ENCODE assay signal across 11 cellular contexts in the genomic region with DNA sequence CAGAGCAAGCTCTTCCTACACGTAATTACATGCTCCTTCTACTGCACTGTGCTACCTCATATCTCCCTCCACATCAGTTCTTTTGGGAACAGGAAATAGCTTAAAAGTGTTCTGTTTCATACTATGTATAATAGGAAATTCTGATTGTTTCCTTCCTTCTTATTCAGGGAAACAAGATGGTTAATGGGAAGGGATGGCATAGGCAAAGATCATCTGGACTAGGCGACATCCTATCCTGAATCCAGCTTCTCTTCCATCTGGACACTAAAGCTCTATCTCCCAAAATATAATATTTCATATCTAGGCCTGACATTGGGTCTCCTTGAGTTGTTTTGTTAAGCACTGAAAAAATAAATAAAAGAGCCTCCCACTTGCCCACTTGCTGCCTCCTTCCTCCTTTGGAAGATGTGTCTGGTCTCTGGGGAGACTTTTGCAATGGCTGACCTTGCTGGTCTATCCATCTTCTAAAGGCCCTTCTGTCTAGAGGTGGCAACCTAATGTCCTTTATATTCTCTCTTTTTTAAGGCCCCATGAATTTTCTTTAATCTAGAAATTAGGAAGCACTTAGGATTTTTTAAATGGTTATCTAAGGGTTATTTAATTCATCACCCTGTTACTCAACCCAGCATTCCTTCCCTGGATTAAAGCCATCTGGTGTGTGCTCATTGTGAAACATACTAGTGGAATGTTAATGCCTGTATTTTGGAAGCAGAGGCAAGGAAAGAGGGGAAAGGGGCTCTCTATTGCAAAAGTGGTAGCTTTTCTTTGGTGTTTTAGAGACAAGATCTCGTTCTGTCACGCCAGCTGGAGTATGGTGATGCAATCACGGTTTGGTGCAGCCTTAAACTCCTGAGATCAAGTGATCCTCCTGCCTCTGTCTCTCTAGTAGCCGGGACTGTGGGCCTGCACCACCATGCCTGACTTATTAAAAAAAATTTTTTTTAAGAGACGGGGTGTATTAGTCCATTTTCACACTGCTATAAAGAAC. TPM values are rescaled to one million over a fixed set of nuclear protein-coding genes. Genes with fewer than 3 reads are reported as not detected.
DNase-seq lines count a peak whose midpoint lies in the region; ATAC-seq, FAIRE-seq and TF ChIP-seq lines count a peak whose summit lies in the region.
"Had no signal": no experiment of that assay in that cellular context is flagged by ENCODE, and none has a peak within 500 bp of the region (broad histone marks: within the 10 kb centered on the region; RNA-seq: fewer than 3 reads in every experiment).

No MANE protein-coding gene starts in this region.

- intact Hi-C loops in pancreas (cut with DNase I): no loop called here

- FAIRE-seq in pancreas (lab: Jason Lieb, UNC): peak; percentile 56

- peak; percentile 83 for DNase-seq in Daoy (ENCODE audit: low read depth)
- no peak for DNase-seq in RWPE2 (ENCODE audit: low spot score)
- DNase-seq in fibroblast of the conjunctiva (ENCODE audit: low read depth): peak; percentile 90
- peak in 1 of 6 donors; percentile 17 for DNase-seq in pancreas
- DNase-seq in NAMALWA (ENCODE audit: low spot score): no peak
- DNase-seq in KBM-7: no peak
- DNase-seq in 8988T: no peak
- DNase-seq: DND-41, natural killer cell, testis had no signal

- in situ Hi-C loops in KBM-7 (cut with MboI; ENCODE audit: low pct_unique_long_range_greater_than_20kb, low sequenced_read_pairs): no loop called here

- H3K36me3 ChIP-seq in RWPE2 (ENCODE audit: low read depth) (peaks cover 17% of the 10 kb centered on the region), pancreas (no peaks in the 10 kb centered on the region)

- H3K27me3 ChIP-seq in RWPE2 (ENCODE audit: insufficient read depth, poor library complexity, severe bottlenecking) (no peaks in the 10 kb centered on the region), pancreas (no peaks in the 10 kb centered on the region)
- H3K27me3 ChIP-seq: testis had no signal

- H3K4me1 ChIP-seq in RWPE2 (ENCODE audit: insufficient read depth, poor library complexity, severe bottlenecking) (peaks cover 31% of the 10 kb centered on the region), pancreas (no peaks in the 10 kb centered on the region)

- ATAC-seq in RWPE2 (ENCODE audit: low read depth): peak; percentile 69
- peak; percentile 48 to 79 (median 60) for ATAC-seq in pancreas
- ATAC-seq in HG03097 (IDR thresholded peaks at IDR 0.05; ENCODE audit: low FRiP score, unreplicated experiment): no peak
- ATAC-seq: natural killer cell had no signal

- H3K9me3 ChIP-seq in RWPE2 (ENCODE audit: severe bottlenecking) (no peaks in the 10 kb centered on the region), pancreas (no peaks in the 10 kb centered on the region)
- H3K9me3 ChIP-seq: testis had no signal

- H3K4me3 ChIP-seq in RWPE2 (ENCODE audit: severe bottlenecking) (no peak overlapping the region), pancreas (no peak overlapping the region)
- H3K4me3 ChIP-seq: testis had no signal

- TF ChIP-seq CTCF in RWPE2 (IDR thresholded peaks at IDR 0.05; ENCODE audit: poor library complexity, severe bottlenecking) (no peak), pancreas (IDR thresholded peaks at IDR 0.05) (no peak)

- H3K27ac ChIP-seq in RWPE2 (ENCODE audit: poor library complexity, severe bottlenecking): peak overlapping the region; percentile 93
- H3K27ac ChIP-seq in pancreas: no peak overlapping the region
- H3K27ac ChIP-seq: testis had no signal

- WGBS in pancreas, 2 donors: 64 to 65% methylated on average over 7 of the region's 7 CpGs

RNA-seq across cellular contexts. Expression of a gene that starts 20.6 kb away (rescaled TPM):
- 20.8 and 29.1 TPM in 2 replicates for total RNA-seq in Daoy (2014; rRNA removed; shearing (Covaris generic))
- 1 to 10 TPM in 3 of 6 donors, under 1 TPM in 3; 0.46 to 5.5 (median 2.3) TPM for total RNA-seq in pancreas
- 1 to 10 TPM in 1 of 2 donors, under 1 TPM in 1; 0.61 to 1.1 TPM for polyA plus RNA-seq in pancreas

Comparison
In these comparisons a context has a peak if more than half of its experiments do, and no peak if none do; other contexts are left out.
1. DNase-seq: peak in Daoy (single experiment) and fibroblast of the conjunctiva (single experiment); none in RWPE2 (single experiment), NAMALWA (single experiment), KBM-7 (single experiment) and 8988T (single experiment).